ENCODE assay signal across 10 cellular contexts in genomic region chr10:113232928-113233511, GRCh38.
A peak's percentile ranks its signal among the peaks of the same experiment; 100 is the strongest.
DNase-seq lines count a peak whose midpoint lies in the region; ATAC-seq and TF ChIP-seq lines count a peak whose summit lies in the region.
"Had no signal": no experiment of that assay in that cellular context is flagged by ENCODE, and none has a peak within 500 bp of the region (broad histone marks: within the 10 kb centered on the region; RNA-seq: fewer than 3 reads in every experiment).

No MANE protein-coding gene starts in this region.

- no peak for TF ChIP-seq EP300 in suprapubic skin (IDR thresholded peaks at IDR 0.05)

- TF ChIP-seq CTCF in suprapubic skin (IDR thresholded peaks at IDR 0.05) = no peak

- H3K9me3 ChIP-seq in suprapubic skin = no peaks in the 10 kb centered on the region

- H3K4me2 ChIP-seq in mesendoderm (ENCODE audit: low read length) = no peak overlapping the region
- H3K4me2 ChIP-seq: KMS-11 had no signal

- no peak overlapping the region for H4K8ac ChIP-seq in mesendoderm (ENCODE audit: low read depth, low read length)

- no peak overlapping the region for H2AK5ac ChIP-seq in mesendoderm (ENCODE audit: low read length)

- H3K23ac ChIP-seq in mesendoderm (ENCODE audit: low read length) = no peak overlapping the region

- no peak overlapping the region for H3K18ac ChIP-seq in mesendoderm (ENCODE audit: low read length)

- H3K79me1 ChIP-seq in mesendoderm (ENCODE audit: low read length) = no peaks in the 10 kb centered on the region

- H3K27ac ChIP-seq in mesendoderm (ENCODE audit: low read depth, low read length) = no peak overlapping the region
- no peak overlapping the region for H3K27ac ChIP-seq in suprapubic skin
- H3K27ac ChIP-seq: KMS-11 had no signal

- no peak overlapping the region for H3K9ac ChIP-seq in mesendoderm (ENCODE audit: low read length)
- H3K9ac ChIP-seq: KMS-11 had no signal

- no peak overlapping the region for H2BK5ac ChIP-seq in mesendoderm (ENCODE audit: low read length)

- no peak overlapping the region for H2BK15ac ChIP-seq in mesendoderm (replicated peaks; ENCODE audit: low read depth)

- no CpG with 5 or more reads among the region's 5 CpGs for WGBS in mesendoderm (ENCODE audit: extremely low coverage, insufficient coverage, low lambda C conversion rate)
- WGBS in suprapubic skin = 85% methylated on average over 5 of the region's 5 CpGs

- H4K5ac ChIP-seq in mesendoderm (ENCODE audit: low read length) = no peak overlapping the region

- ATAC-seq in GM19351 (IDR thresholded peaks at IDR 0.05; ENCODE audit: unreplicated experiment) (peak; percentile 83), HG02642 (IDR thresholded peaks at IDR 0.05; ENCODE audit: poor library complexity, unreplicated experiment) (peak; percentile 68), esophagus mucosa (no peak)
- ATAC-seq: Panc1 had no signal

- no peak overlapping the region for H3K4ac ChIP-seq in mesendoderm (ENCODE audit: low read depth, low read length)

- no peak overlapping the region for H3K4me3 ChIP-seq in mesendoderm (ENCODE audit: low read length)
- H3K4me3 ChIP-seq in suprapubic skin = no peak overlapping the region

- DNase-seq in M059J (ENCODE audit: low read depth) (peak; percentile 20), mesendoderm (peak; percentile 50), suprapubic skin (ENCODE audit: low spot score in 2 of 2) (no peak)
- no peak for DNase-seq in activated naive CD4-positive, alpha-beta T cell treated with anti-CD3 and anti-CD28 coated beads, Interleukin-2, amount 50 U/mL, for 16 hours
- DNase-seq: activated CD4-positive, alpha-beta T cell treated with anti-CD3 and anti-CD28 coated beads for 4 hours had no signal

- H3K36me3 ChIP-seq in mesendoderm (ENCODE audit: control insufficient read depth, insufficient read depth, low read length) (no peaks in the 10 kb centered on the region), suprapubic skin (no peaks in the 10 kb centered on the region)

- no peak for TF ChIP-seq POLR2A in suprapubic skin (IDR thresholded peaks at IDR 0.05)

- H3K79me2 ChIP-seq in mesendoderm (ENCODE audit: control insufficient read depth, insufficient read depth, low read length) = no peaks in the 10 kb centered on the region

- H3K27me3 ChIP-seq in mesendoderm (ENCODE audit: insufficient read depth, low read length, poor library complexity) (no peaks in the 10 kb centered on the region), suprapubic skin (no peaks in the 10 kb centered on the region)

- H3K4me1 ChIP-seq in mesendoderm (ENCODE audit: control insufficient read depth, low read depth, low read length) = no peaks in the 10 kb centered on the region
- no peaks in the 10 kb centered on the region for H3K4me1 ChIP-seq in suprapubic skin

- H3K56ac ChIP-seq in mesendoderm (ENCODE audit: low read length) = no peak overlapping the region

- no peak overlapping the region for H2BK120ac ChIP-seq in mesendoderm (ENCODE audit: low read depth, low read length)

Comparison
In these comparisons a context has a peak if more than half of its experiments do, and no peak if none do; other contexts are left out.
1. DNase-seq: peak in M059J (single experiment) and mesendoderm (single experiment); none in activated naive CD4-positive, alpha-beta T cell treated with anti-CD3 and anti-CD28 coated beads, Interleukin-2, amount 50 U/mL, for 16 hours (single experiment) and suprapubic skin (0 of 2).